In the genomic region with DNA sequence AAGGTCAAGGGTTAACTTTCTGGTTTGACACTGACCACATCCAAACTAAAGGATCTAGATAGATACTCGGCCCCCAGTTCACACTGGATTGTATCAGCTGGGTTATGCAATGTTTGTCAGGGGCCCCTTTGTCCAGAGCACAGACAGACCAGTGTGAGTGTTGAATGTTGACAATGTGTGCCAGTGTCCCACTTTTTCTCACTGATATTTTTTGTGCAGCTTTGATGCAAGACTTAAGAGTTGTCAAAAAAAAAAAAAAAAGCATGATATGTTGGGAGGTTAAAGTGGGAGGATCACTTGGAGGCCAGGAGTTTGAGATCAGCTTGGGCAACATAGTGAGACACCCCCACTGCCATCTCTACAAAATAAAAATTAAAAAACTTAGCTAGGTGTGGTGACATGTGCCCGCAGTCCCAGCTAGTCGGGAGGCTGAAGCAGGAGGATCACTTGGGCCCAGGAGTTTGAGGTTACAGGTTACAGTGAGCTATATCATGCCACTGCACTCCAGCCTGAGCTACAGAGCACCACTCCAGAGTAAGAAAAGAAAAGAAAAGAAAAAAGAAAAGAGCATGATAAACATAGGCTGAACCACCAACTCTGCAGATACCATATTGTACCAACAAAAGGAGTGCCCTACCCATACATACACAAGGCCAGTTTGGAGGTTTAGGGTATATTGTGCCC, we compare ENCODE assay signal across 1 cellular context.
TF ChIP-seq lines count a peak whose summit lies in the region.

No MANE protein-coding gene starts in this region.

TF ChIP-seq in HepG2, 621 proteins besides CTCF, POLR2A, EP300 and RAD21 (continued from another document and continues in another):
- TF ChIP-seq SKI (IDR thresholded peaks at IDR 0.05; ENCODE audit: partially characterized antibody) (peak; percentile 60), JARID2 (CRISPR knock-in tag; IDR thresholded peaks at IDR 0.05; ENCODE audit: insufficient replicate concordance) (no peak), HNRNPLL (IDR thresholded peaks at IDR 0.05; ENCODE audit: low read depth, low read length, poor library complexity, severe bottlenecking) (no peak), ZNF446 (CRISPR knock-in tag; IDR thresholded peaks at IDR 0.05) (no peak), ZNF670 (CRISPR knock-in tag; IDR thresholded peaks at IDR 0.05; ENCODE audit: borderline replicate concordance) (no peak), AGO1 (IDR thresholded peaks at IDR 0.05; ENCODE audit: low read depth, low read length, poor library complexity, severe bottlenecking) (no peak), NR1H2 (CRISPR knock-in tag; IDR thresholded peaks at IDR 0.05; ENCODE audit: borderline replicate concordance, low read depth) (no peak), ZNF326 (CRISPR knock-in tag; IDR thresholded peaks at IDR 0.05; ENCODE audit: borderline replicate concordance) (no peak), ZBTB34 (CRISPR knock-in tag; IDR thresholded peaks at IDR 0.05) (peak; percentile 16; the same call in 1 of the 2 replicates), TCF7 (IDR thresholded peaks at IDR 0.05; ENCODE audit: low read depth) (peak; percentile 94), SALL2 (CRISPR knock-in tag; IDR thresholded peaks at IDR 0.05) (0 out of 2 replicates have a peak, but pooled peaks have one; percentile 12), MBD4 (IDR thresholded peaks at IDR 0.05; ENCODE audit: borderline replicate concordance, low read length) (no peak), ZNF607 (CRISPR knock-in tag; IDR thresholded peaks at IDR 0.05; ENCODE audit: borderline replicate concordance) (0 out of 2 replicates have a peak, but pooled peaks have one; percentile 40), ZC3H13 (CRISPR knock-in tag; IDR thresholded peaks at IDR 0.05) (no peak), ZNF772 (CRISPR knock-in tag; IDR thresholded peaks at IDR 0.05) (no peak; the same call in 1 of the 2 replicates), DMAP1 (CRISPR knock-in tag; IDR thresholded peaks at IDR 0.05) (peak; percentile 75; the same call in 1 of the 2 replicates), CREM (IDR thresholded peaks at IDR 0.05) (peak; percentile 84), CREM (CRISPR knock-in tag; IDR thresholded peaks at IDR 0.05) (no peak), ZNF530 (CRISPR knock-in tag; IDR thresholded peaks at IDR 0.05; ENCODE audit: low read depth) (no peak), SP2 (CRISPR knock-in tag; IDR thresholded peaks at IDR 0.05) (no peak), RFX1 (IDR thresholded peaks at IDR 0.05) (no peak), ZNF292 (CRISPR knock-in tag; IDR thresholded peaks at IDR 0.05; ENCODE audit: borderline replicate concordance, low read depth) (peak; percentile 43; the same call in 1 of the 2 replicates), FOXM1 (CRISPR knock-in tag; IDR thresholded peaks at IDR 0.05) (no peak), PHB2 (IDR thresholded peaks at IDR 0.05; ENCODE audit: partially characterized antibody) (no peak), ZNF335 (CRISPR knock-in tag; IDR thresholded peaks at IDR 0.05) (0 out of 2 replicates have a peak, but pooled peaks have one; percentile 38), HES4 (CRISPR knock-in tag; IDR thresholded peaks at IDR 0.05; ENCODE audit: borderline replicate concordance) (no peak), AHR (CRISPR knock-in tag; IDR thresholded peaks at IDR 0.05) (no peak), ZNF30 (CRISPR knock-in tag; IDR thresholded peaks at IDR 0.05) (no peak), ZFP82 (CRISPR knock-in tag; IDR thresholded peaks at IDR 0.05; ENCODE audit: borderline replicate concordance) (no peak), BRCA1 (CRISPR knock-in tag; IDR thresholded peaks at IDR 0.05) (no peak), ZNF672 (CRISPR knock-in tag; IDR thresholded peaks at IDR 0.05) (no peak), SMAD1 (CRISPR knock-in tag; IDR thresholded peaks at IDR 0.05; ENCODE audit: borderline replicate concordance, low read depth) (no peak), KLF13 (CRISPR knock-in tag; IDR thresholded peaks at IDR 0.05) (no peak), ATF2 (CRISPR knock-in tag; IDR thresholded peaks at IDR 0.05) (peak; percentile 87), ZNF484 (CRISPR knock-in tag; IDR thresholded peaks at IDR 0.05; ENCODE audit: borderline replicate concordance, low read depth) (no peak), ZSCAN21 (CRISPR knock-in tag; IDR thresholded peaks at IDR 0.05; ENCODE audit: borderline replicate concordance) (no peak), HOXA5 (CRISPR knock-in tag; IDR thresholded peaks at IDR 0.05) (no peak), PBX2 (CRISPR knock-in tag; IDR thresholded peaks at IDR 0.05) (no peak), ATF7 (IDR thresholded peaks at IDR 0.05) (no peak), ATF7 (CRISPR knock-in tag; IDR thresholded peaks at IDR 0.05) (no peak; the same call in 1 of the 2 replicates), ZNF367 (CRISPR knock-in tag; IDR thresholded peaks at IDR 0.05; ENCODE audit: borderline replicate concordance) (no peak), ZNF562 (CRISPR knock-in tag; IDR thresholded peaks at IDR 0.05; ENCODE audit: borderline replicate concordance) (no peak), ZNF747 (CRISPR knock-in tag; IDR thresholded peaks at IDR 0.05; ENCODE audit: borderline replicate concordance) (peak; percentile 71; the same call in 1 of the 2 replicates), ZNF234 (CRISPR knock-in tag; conservative IDR thresholded peaks at IDR 0.05) (no peak), RELA (CRISPR knock-in tag; IDR thresholded peaks at IDR 0.05) (no peak), GPN1 (CRISPR knock-in tag; IDR thresholded peaks at IDR 0.05; ENCODE audit: borderline replicate concordance) (no peak), IKZF1 (IDR thresholded peaks at IDR 0.05) (no peak), ZNF543 (CRISPR knock-in tag; IDR thresholded peaks at IDR 0.05) (0 out of 2 replicates have a peak, but pooled peaks have one; percentile 76), TBL1XR1 (IDR thresholded peaks at IDR 0.05; ENCODE audit: borderline replicate concordance, low read length, partially characterized antibody) (no peak), NR2F2 (IDR thresholded peaks at IDR 0.05; ENCODE audit: borderline replicate concordance, low read depth) (peak; percentile 96), ZNF589 (CRISPR knock-in tag; conservative IDR thresholded peaks at IDR 0.05) (no peak)
- TF ChIP-seq, protein P1, sequence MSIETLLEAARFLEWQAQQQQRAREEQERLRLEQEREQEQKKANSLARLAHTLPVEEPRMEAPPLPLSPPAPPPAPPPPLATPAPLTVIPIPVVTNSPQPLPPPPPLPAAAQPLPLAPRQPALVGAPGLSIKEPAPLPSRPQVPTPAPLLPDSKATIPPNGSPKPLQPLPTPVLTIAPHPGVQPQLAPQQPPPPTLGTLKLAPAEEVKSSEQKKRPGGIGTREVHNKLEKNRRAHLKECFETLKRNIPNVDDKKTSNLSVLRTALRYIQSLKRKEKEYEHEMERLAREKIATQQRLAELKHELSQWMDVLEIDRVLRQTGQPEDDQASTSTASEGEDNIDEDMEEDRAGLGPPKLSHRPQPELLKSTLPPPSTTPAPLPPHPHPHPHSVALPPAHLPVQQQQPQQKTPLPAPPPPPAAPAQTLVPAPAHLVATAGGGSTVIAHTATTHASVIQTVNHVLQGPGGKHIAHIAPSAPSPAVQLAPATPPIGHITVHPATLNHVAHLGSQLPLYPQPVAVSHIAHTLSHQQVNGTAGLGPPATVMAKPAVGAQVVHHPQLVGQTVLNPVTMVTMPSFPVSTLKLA (IDR thresholded peaks at IDR 0.05) = no peak
- TF ChIP-seq, protein P2, sequence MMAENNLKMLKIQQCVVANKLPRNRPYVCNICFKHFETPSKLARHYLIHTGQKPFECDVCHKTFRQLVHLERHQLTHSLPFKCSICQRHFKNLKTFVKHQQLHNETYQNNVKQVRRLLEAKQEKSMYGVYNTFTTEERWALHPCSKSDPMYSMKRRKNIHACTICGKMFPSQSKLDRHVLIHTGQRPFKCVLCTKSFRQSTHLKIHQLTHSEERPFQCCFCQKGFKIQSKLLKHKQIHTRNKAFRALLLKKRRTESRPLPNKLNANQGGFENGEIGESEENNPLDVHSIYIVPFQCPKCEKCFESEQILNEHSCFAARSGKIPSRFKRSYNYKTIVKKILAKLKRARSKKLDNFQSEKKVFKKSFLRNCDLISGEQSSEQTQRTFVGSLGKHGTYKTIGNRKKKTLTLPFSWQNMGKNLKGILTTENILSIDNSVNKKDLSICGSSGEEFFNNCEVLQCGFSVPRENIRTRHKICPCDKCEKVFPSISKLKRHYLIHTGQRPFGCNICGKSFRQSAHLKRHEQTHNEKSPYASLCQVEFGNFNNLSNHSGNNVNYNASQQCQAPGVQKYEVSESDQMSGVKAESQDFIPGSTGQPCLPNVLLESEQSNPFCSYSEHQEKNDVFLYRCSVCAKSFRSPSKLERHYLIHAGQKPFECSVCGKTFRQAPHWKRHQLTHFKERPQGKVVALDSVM (CRISPR knock-in tag; IDR thresholded peaks at IDR 0.05) = peak; percentile 98
- TF ChIP-seq, protein P3, sequence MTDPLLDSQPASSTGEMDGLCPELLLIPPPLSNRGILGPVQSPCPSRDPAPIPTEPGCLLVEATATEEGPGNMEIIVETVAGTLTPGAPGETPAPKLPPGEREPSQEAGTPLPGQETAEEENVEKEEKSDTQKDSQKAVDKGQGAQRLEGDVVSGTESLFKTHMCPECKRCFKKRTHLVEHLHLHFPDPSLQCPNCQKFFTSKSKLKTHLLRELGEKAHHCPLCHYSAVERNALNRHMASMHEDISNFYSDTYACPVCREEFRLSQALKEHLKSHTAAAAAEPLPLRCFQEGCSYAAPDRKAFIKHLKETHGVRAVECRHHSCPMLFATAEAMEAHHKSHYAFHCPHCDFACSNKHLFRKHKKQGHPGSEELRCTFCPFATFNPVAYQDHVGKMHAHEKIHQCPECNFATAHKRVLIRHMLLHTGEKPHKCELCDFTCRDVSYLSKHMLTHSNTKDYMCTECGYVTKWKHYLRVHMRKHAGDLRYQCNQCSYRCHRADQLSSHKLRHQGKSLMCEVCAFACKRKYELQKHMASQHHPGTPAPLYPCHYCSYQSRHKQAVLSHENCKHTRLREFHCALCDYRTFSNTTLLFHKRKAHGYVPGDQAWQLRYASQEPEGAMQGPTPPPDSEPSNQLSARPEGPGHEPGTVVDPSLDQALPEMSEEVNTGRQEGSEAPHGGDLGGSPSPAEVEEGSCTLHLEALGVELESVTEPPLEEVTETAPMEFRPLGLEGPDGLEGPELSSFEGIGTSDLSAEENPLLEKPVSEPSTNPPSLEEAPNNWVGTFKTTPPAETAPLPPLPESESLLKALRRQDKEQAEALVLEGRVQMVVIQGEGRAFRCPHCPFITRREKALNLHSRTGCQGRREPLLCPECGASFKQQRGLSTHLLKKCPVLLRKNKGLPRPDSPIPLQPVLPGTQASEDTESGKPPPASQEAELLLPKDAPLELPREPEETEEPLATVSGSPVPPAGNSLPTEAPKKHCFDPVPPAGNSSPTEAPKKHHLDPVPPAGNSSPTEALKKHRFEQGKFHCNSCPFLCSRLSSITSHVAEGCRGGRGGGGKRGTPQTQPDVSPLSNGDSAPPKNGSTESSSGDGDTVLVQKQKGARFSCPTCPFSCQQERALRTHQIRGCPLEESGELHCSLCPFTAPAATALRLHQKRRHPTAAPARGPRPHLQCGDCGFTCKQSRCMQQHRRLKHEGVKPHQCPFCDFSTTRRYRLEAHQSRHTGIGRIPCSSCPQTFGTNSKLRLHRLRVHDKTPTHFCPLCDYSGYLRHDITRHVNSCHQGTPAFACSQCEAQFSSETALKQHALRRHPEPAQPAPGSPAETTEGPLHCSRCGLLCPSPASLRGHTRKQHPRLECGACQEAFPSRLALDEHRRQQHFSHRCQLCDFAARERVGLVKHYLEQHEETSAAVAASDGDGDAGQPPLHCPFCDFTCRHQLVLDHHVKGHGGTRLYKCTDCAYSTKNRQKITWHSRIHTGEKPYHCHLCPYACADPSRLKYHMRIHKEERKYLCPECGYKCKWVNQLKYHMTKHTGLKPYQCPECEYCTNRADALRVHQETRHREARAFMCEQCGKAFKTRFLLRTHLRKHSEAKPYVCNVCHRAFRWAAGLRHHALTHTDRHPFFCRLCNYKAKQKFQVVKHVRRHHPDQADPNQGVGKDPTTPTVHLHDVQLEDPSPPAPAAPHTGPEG (CRISPR knock-in tag; IDR thresholded peaks at IDR 0.05) = no peak
- TF ChIP-seq, protein P4, sequence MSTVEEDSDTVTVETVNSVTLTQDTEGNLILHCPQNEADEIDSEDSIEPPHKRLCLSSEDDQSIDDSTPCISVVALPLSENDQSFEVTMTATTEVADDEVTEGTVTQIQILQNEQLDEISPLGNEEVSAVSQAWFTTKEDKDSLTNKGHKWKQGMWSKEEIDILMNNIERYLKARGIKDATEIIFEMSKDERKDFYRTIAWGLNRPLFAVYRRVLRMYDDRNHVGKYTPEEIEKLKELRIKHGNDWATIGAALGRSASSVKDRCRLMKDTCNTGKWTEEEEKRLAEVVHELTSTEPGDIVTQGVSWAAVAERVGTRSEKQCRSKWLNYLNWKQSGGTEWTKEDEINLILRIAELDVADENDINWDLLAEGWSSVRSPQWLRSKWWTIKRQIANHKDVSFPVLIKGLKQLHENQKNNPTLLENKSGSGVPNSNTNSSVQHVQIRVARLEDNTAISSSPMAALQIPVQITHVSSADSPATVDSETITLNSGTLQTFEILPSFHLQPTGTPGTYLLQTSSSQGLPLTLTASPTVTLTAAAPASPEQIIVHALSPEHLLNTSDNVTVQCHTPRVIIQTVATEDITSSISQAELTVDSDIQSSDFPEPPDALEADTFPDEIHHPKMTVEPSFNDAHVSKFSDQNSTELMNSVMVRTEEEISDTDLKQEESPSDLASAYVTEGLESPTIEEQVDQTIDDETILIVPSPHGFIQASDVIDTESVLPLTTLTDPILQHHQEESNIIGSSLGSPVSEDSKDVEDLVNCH (CRISPR knock-in tag; IDR thresholded peaks at IDR 0.05) = no peak
